ENCODE assay signal across 8 cellular contexts in the genomic region with DNA sequence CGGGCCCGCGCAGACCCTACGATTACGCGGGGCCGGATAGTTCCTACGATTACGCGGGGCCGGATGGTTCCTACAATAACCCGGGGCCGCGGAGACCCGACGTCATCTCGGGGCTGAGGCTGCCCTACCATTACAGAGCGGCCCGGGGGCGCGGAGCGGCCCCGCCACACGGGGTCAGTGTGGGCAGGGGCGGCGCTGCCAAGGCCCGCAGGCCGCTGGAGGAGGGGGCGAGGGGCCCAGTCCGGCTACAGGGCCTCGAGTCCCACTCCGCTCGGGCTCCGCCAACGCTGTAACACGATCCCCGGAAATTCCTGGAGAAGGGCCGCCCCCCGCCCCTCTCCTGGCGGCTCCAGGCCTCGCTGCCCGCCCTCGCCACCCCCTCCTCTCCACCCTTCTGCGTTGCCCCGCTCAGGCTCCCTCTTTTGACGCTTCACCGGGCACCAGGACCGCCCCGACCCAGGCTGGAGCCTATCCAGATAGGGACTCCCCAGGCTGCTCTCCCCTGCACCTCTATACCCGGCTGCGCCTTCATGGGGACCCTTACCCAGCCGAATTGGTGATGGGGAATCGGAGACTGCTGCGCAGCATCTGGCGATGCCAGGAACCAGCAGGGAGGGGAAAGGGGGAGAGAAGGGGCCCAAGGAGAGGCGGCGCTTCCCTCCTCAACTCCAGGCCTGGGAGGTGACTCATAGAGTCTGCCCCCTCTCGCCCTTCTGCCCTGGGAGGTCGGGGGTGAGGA. TPM values are rescaled to one million over a fixed set of nuclear protein-coding genes. Genes with fewer than 3 reads are reported as not detected.
DNase-seq lines count a peak whose midpoint lies in the region; ATAC-seq and TF ChIP-seq lines count a peak whose summit lies in the region.

Gene RAB34 (minus strand): TSS at position 291 of the 739 bp plus-strand sequence. CDS start 602 bp downstream, outside the sequence.

- H3K36me3 ChIP-seq in CD8-positive, alpha-beta memory T cell (ENCODE audit: insufficient read depth, low read length), result peaks cover 21% of the 10 kb centered on the region

- H3K4me3 ChIP-seq in CD8-positive, alpha-beta memory T cell (ENCODE audit: low read length), result no peak within 1 kb of the TSS

- POLR2A ChIA-PET in CD8-positive, alpha-beta memory T cell (lab: Charles Lee), result no interaction called here

- H3K27me3 ChIP-seq in CD8-positive, alpha-beta memory T cell (ENCODE audit: insufficient read depth, low read length, poor library complexity, severe bottlenecking), result peaks cover 8% of the 10 kb centered on the region

- H3K27me3 Mint-ChIP-seq in CD8-positive, alpha-beta memory T cell, result peaks cover 17 to 22% of the 10 kb centered on the region in 2 donors
- peaks cover 14% of the 10 kb centered on the region for H3K27me3 Mint-ChIP-seq in T-helper 17 cell

- no peaks in the 10 kb centered on the region for H3K9me3 ChIP-seq in CD8-positive, alpha-beta memory T cell (ENCODE audit: low read length)
- H3K9me3 ChIP-seq in T-helper 17 cell (ENCODE audit: control insufficient read depth, low read length, poor library complexity, severe bottlenecking), result no peaks in the 10 kb centered on the region

- in situ Hi-C loops in endometrial microvascular endothelial cells (cut with HindIII; ENCODE audit: inconsistent ontology term, low pct_unique_long_range_greater_than_20kb, low sequenced_read_pairs), result no loop called here

- H3K4me3 Mint-ChIP-seq in CD8-positive, alpha-beta memory T cell, result peak within 1 kb of the TSS; percentile 26 to 74 (median 53)
- peak within 1 kb of the TSS; percentile 41 for H3K4me3 Mint-ChIP-seq in T-helper 17 cell

- no peak within 1 kb of the TSS for H3K27ac ChIP-seq in CD8-positive, alpha-beta memory T cell (ENCODE audit: low read depth, low read length)

- peaks cover 40 to 45% (median 43%) of the 10 kb centered on the region in 3 donors for H3K4me1 Mint-ChIP-seq in CD8-positive, alpha-beta memory T cell
- peaks cover 31% of the 10 kb centered on the region for H3K4me1 Mint-ChIP-seq in T-helper 17 cell

- no peaks in the 10 kb centered on the region for H3K9me3 Mint-ChIP-seq in CD8-positive, alpha-beta memory T cell

- peaks cover 3 to 29% (median 8%) of the 10 kb centered on the region in 3 donors for H3K36me3 Mint-ChIP-seq in CD8-positive, alpha-beta memory T cell
- H3K36me3 Mint-ChIP-seq in T-helper 17 cell (ENCODE audit: low read depth), result peaks cover 3% of the 10 kb centered on the region

- DNase-seq in CD8-positive, alpha-beta memory T cell, result no peak
- DNase-seq in HK-2 (ENCODE audit: unreplicated experiment) (peak; percentile 94), T-helper 17 cell (no peak), medulla oblongata (ENCODE audit: extremely low spot score) (peak; percentile 52), SHP77 treated with DMSO at 0.1 percent for 48 hours (lab: John Stamatoyannopoulos, UW) (no peak), NK-92 (lab: John Stamatoyannopoulos, UW; ENCODE audit: unreplicated experiment) (no peak)

- no peak for TF ChIP-seq CTCF in subcutaneous adipose tissue (IDR thresholded peaks at IDR 0.05; ENCODE audit: low read depth)

- CTCF ChIA-PET in CD8-positive, alpha-beta memory T cell (lab: Charles Lee), result no interaction called here

- peaks cover 33% of the 10 kb centered on the region for H3K4me1 ChIP-seq in CD8-positive, alpha-beta memory T cell (ENCODE audit: insufficient read depth, low read length)

- no peak for ATAC-seq in T-helper 17 cell

- peak within 1 kb of the TSS; percentile 2 to 89 (median 54) for H3K27ac Mint-ChIP-seq in CD8-positive, alpha-beta memory T cell
- no peak within 1 kb of the TSS for H3K27ac Mint-ChIP-seq in T-helper 17 cell

RNA-seq across cellular contexts. Expression of gene RAB34, which starts in this region (rescaled TPM):
- 1 to 10 TPM; 7.9 to 8.3 TPM for total RNA-seq in CD8-positive, alpha-beta memory T cell
- 2.6 TPM for polyA plus RNA-seq in CD8-positive, alpha-beta memory T cell
- total RNA-seq in T-helper 17 cell, result 10 to 100 TPM in 1 of 2 donors, 1 to 10 TPM in 1; 8.3 to 24.3 TPM
- total RNA-seq in endometrial microvascular endothelial cells (ENCODE audit: inconsistent ontology term), result 31.1 TPM
- total RNA-seq in subcutaneous adipose tissue, result 100 to 1,000 TPM in 1 of 4 donors, 10 to 100 TPM in 3; 43.0 to 133 (median 98.7) TPM

Comparison
In these comparisons a context has a peak if more than half of its experiments do, and no peak if none do; other contexts are left out.
1. DNase-seq: peak in HK-2 (single experiment) and medulla oblongata (single experiment); none in CD8-positive, alpha-beta memory T cell (0 of 5), T-helper 17 cell (0 of 3), SHP77 treated with DMSO at 0.1 percent for 48 hours (single experiment) and NK-92 (single experiment).